Comparison of ENCODE assay signal across 14 cellular contexts in the genomic region with DNA sequence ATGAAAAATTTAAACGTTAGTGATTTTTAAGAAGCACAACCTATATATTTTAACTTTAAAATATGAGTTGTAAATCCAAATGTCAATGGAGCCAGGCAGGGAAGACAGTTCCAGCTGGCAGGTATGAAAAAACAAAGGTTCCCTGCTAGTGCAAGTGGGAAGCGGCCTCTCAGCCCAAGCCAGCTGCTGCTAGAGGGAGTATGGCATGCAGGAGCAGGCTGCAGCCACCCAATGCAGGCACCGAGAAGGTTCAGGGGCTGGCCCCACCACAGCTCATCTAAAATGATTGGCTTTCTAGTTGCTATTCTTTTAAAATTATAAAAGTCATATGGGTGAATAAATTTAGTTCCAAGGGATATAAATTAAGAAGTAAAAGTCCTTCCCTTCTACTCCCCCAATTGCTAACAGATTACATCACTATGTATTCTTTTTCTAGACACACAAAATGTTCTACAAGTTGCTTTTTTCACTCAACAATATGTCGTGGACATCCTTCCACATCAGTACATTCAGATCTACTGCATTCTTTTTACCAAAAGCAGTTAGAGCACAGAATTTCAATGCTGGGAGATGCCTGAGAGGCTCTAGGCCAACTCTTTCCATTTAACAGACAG.
DNase-seq lines count a peak whose midpoint lies in the region; ATAC-seq and TF ChIP-seq lines count a peak whose summit lies in the region.
"Had no signal": no experiment of that assay in that cellular context is flagged by ENCODE, and none has a peak within 500 bp of the region (broad histone marks: within the 10 kb centered on the region; RNA-seq: fewer than 3 reads in every experiment).

No MANE protein-coding gene starts in this region.

- TF ChIP-seq POLR2A in gastroesophageal sphincter (IDR thresholded peaks at IDR 0.05) (no peak), gastrocnemius medialis (IDR thresholded peaks at IDR 0.05) (no peak), spleen (IDR thresholded peaks at IDR 0.05) (no peak)

- no peaks in the 10 kb centered on the region for H3K36me3 ChIP-seq in GM23248 (ENCODE audit: low read depth)
- H3K36me3 ChIP-seq in gastroesophageal sphincter = no peaks in the 10 kb centered on the region
- no peaks in the 10 kb centered on the region for H3K36me3 ChIP-seq in gastrocnemius medialis
- H3K36me3 ChIP-seq in spleen = no peaks in the 10 kb centered on the region
- H3K36me3 ChIP-seq: adrenal gland, SJCRH30 had no signal

- H3K27ac ChIP-seq in GM23248 = peak overlapping the region; percentile 47
- H3K27ac ChIP-seq in gastroesophageal sphincter = peak overlapping the region; percentile 20 to 59 (median 52)
- H3K27ac ChIP-seq in gastrocnemius medialis = peak overlapping the region; percentile 37 to 72 (median 45)
- peak overlapping the region in 4 of 8 donors; percentile 3 to 56 (median 25) for H3K27ac ChIP-seq in spleen
- H3K27ac ChIP-seq: SJCRH30 had no signal

- no peak for TF ChIP-seq EP300 in gastroesophageal sphincter (IDR thresholded peaks at IDR 0.05)

- H2AFZ ChIP-seq in GM23248 = no peak overlapping the region

- H3K4me2 ChIP-seq in GM23248 (ENCODE audit: unreplicated experiment) = peak overlapping the region; percentile 60

- peaks cover 59% of the 10 kb centered on the region for H3K4me1 ChIP-seq in GM23248 (ENCODE audit: insufficient read depth)
- H3K4me1 ChIP-seq in gastroesophageal sphincter = peaks cover 39 to 94% (median 40%) of the 10 kb centered on the region in 3 donors
- H3K4me1 ChIP-seq in gastrocnemius medialis = peaks cover 64 to 66% of the 10 kb centered on the region in 2 donors
- peaks cover 4 to 90% (median 47%) of the 10 kb centered on the region in 6 donors for H3K4me1 ChIP-seq in spleen
- H3K4me1 ChIP-seq: SJCRH30 had no signal

- H4K20me1 ChIP-seq in GM23248 (ENCODE audit: insufficient read depth) = no peaks in the 10 kb centered on the region

- H3K79me2 ChIP-seq in GM23248 (ENCODE audit: insufficient read depth) = peaks cover 2% of the 10 kb centered on the region; the same call in 1 of the 2 replicates

- no peaks in the 10 kb centered on the region for H3K27me3 ChIP-seq in GM23248 (replicated peaks; ENCODE audit: insufficient read depth)
- no peaks in the 10 kb centered on the region for H3K27me3 ChIP-seq in gastroesophageal sphincter
- H3K27me3 ChIP-seq in gastrocnemius medialis = no peaks in the 10 kb centered on the region
- no peaks in the 10 kb centered on the region for H3K27me3 ChIP-seq in spleen (replicated peaks in 1 of 7)
- H3K27me3 ChIP-seq: adrenal gland, SJCRH30 had no signal

- no peaks in the 10 kb centered on the region for H3K9me3 ChIP-seq in GM23248 (ENCODE audit: low read depth)
- no peaks in the 10 kb centered on the region for H3K9me3 ChIP-seq in gastroesophageal sphincter
- no peaks in the 10 kb centered on the region for H3K9me3 ChIP-seq in gastrocnemius medialis
- H3K9me3 ChIP-seq in spleen = no peaks in the 10 kb centered on the region
- H3K9me3 ChIP-seq: adrenal gland, SJCRH30 had no signal

- in situ Hi-C loops in GM23248 (cut with MboI) = no loop called here
- in situ Hi-C loops in gastrocnemius medialis (cut with MboI; ENCODE audit: low sequenced_read_pairs in 4 of 4) = no loop called here

- H3K4me3 ChIP-seq in GM23248 = no peak overlapping the region
- H3K4me3 ChIP-seq in gastroesophageal sphincter = no peak overlapping the region
- H3K4me3 ChIP-seq in gastrocnemius medialis = no peak overlapping the region
- no peak overlapping the region for H3K4me3 ChIP-seq in spleen
- H3K4me3 ChIP-seq: adrenal gland, SJCRH30 had no signal

- DNase-seq in GM23248 (no peak), SHP77 treated with DMSO at 0.1 percent for 48 hours (lab: John Stamatoyannopoulos, UW) (peak; percentile 3), gastrocnemius medialis (no peak), spleen (no peak), MV-4-11 (lab: John Stamatoyannopoulos, UW) (no peak)
- no peak for DNase-seq in activated naive CD4-positive, alpha-beta T cell (lab: John Stamatoyannopoulos, UW)
- DNase-seq: activated CD8-positive, alpha-beta T cell treated with anti-CD3 and anti-CD28 coated beads for 36 hours; adrenal gland; DND-41; NCI-H2029 treated with DMSO at 0.1 percent for 48 hours; retina; SJCRH30 had no signal

- WGBS in GM23248 (ENCODE audit: low coverage in 1 of 2, low lambda C conversion rate in 2 of 2, missing lambda C conversion rate in 2 of 2), 2 experiments = 45% methylated on average over 4 of the region's 4 CpGs
- 46 to 47% methylated on average over 3 to 4 of the region's 4 CpGs for WGBS in gastroesophageal sphincter (ENCODE audit: low coverage in 1 of 2), 2 donors
- 83 to 90% (median 86%) methylated on average over 4 of the region's 4 CpGs for WGBS in spleen, 5 donors

- TF ChIP-seq CTCF in gastroesophageal sphincter (IDR thresholded peaks at IDR 0.05) (no peak), gastrocnemius medialis (IDR thresholded peaks at IDR 0.05 in 4 of 5, conservative IDR thresholded peaks at IDR 0.05 in 1 of 5) (no peak), spleen (IDR thresholded peaks at IDR 0.05 in 8 of 11, conservative IDR thresholded peaks at IDR 0.05 in 3 of 11) (no peak)

- no peak overlapping the region for H3K9ac ChIP-seq in GM23248

- ATAC-seq in gastroesophageal sphincter (no peak), gastrocnemius medialis (no peak), HG02852 (IDR thresholded peaks at IDR 0.05; ENCODE audit: unreplicated experiment) (no peak)
- ATAC-seq: activated CD8-positive, alpha-beta T cell treated with anti-CD3 and anti-CD28 coated beads for 36 hours had no signal

- H3F3A ChIP-seq in GM23248 (ENCODE audit: insufficient read depth) = peaks cover 26% of the 10 kb centered on the region

- H3K9me2 ChIP-seq in GM23248 (ENCODE audit: insufficient read depth) = no peaks in the 10 kb centered on the region

- intact Hi-C loops in gastrocnemius medialis (cut with DNase I; ENCODE audit: low total_unique reads) (no loop called here), spleen (cut with DNase I; ENCODE audit: low total_unique reads) (loop anchor here (10.0 kb wide), 1 partner anchor 60 kb away; no protein-coding TSS in a partner anchor)
